ENCODE assay signal across 19 cellular contexts in genomic region chr4:119080721-119081541, GRCh38. TPM values are rescaled to one million over a fixed set of nuclear protein-coding genes. Genes with fewer than 3 reads are reported as not detected.
DNase-seq lines count a peak whose midpoint lies in the region; FAIRE-seq lines count a peak whose summit lies in the region.
"Had no signal": no experiment of that assay in that cellular context is flagged by ENCODE, and none has a peak within 500 bp of the region (broad histone marks: within the 10 kb centered on the region; RNA-seq: fewer than 3 reads in every experiment).

No MANE protein-coding gene starts in this region.

- H3K27ac ChIP-seq in esophagus (ENCODE audit: low read depth in 2 of 2, low read length in 1 of 2), result peak overlapping the region; percentile 53 to 76
- no peak overlapping the region for H3K27ac ChIP-seq in mesenchymal stem cell (ENCODE audit: low read length, poor library complexity, severe bottlenecking)

- H4K8ac ChIP-seq in mesenchymal stem cell (ENCODE audit: low read length), result peak overlapping the region; percentile 41

- DNase-seq in DMS53 (lab: John Stamatoyannopoulos, UW) (peak; percentile 47), HT1080 (ENCODE audit: low read depth) (peak; percentile 33), mesenchymal stem cell (peak; percentile 20), NCI-H1092 (lab: John Stamatoyannopoulos, UW) (no peak), GM19239 (ENCODE audit: insufficient read length, low spot score) (no peak), H7 (no peak)
- DNase-seq in stimulated activated CD8-positive, alpha-beta memory T cell treated with anti-CD3 and anti-CD28 coated beads, Interleukin-4, amount 100 ng/mL, for 48 hours, result no peak
- DNase-seq: activated CD4-positive, alpha-beta memory T cell treated with anti-CD3 and anti-CD28 coated beads, Interleukin-2, amount 10 ng/mL, durations not matched to agents 7 days and 5 days; activated naive CD8-positive, alpha-beta T cell treated with anti-CD3 and anti-CD28 coated beads, Interleukin-2, amount 50 U/mL, for 24 hours; head of caudate nucleus; kidney glomerular epithelial cell; MG63; naive B cell; NCI-H187 treated with DMSO at 0.1 percent for 48 hours; NCI-H510A treated with DMSO at 0.1 percent for 48 hours; OCI-M1 had no signal

- H3K36me3 ChIP-seq in esophagus (ENCODE audit: control insufficient read depth in 2 of 2, insufficient read depth in 2 of 2, low read length in 1 of 2) (no peaks in the 10 kb centered on the region), mesenchymal stem cell (ENCODE audit: control insufficient read depth in 1 of 2, insufficient read depth in 2 of 2, low read depth in 1 of 2, low read length in 2 of 2) (no peaks in the 10 kb centered on the region), H7 (replicated peaks; ENCODE audit: control insufficient read depth, insufficient read depth, low read length) (no peaks in the 10 kb centered on the region)
- H3K36me3 ChIP-seq: MG63 had no signal

- H2AK5ac ChIP-seq in mesenchymal stem cell (ENCODE audit: low read length, severe bottlenecking), result no peak overlapping the region

- H3K4me1 ChIP-seq in esophagus (ENCODE audit: control insufficient read depth in 2 of 2, insufficient read depth in 2 of 2, low read length in 1 of 2) (no peaks in the 10 kb centered on the region), mesenchymal stem cell (ENCODE audit: control insufficient read depth, insufficient read depth, low read depth, low read length) (no peaks in the 10 kb centered on the region)

- no peak overlapping the region for H3K4ac ChIP-seq in mesenchymal stem cell (ENCODE audit: low read depth in 1 of 2, low read length in 2 of 2)

- H2BK120ac ChIP-seq in mesenchymal stem cell (ENCODE audit: low read depth, low read length), result no peak overlapping the region

- H2BK5ac ChIP-seq in mesenchymal stem cell (ENCODE audit: low read depth, low read length, poor library complexity, severe bottlenecking), result no peak overlapping the region

- H3K18ac ChIP-seq in mesenchymal stem cell (ENCODE audit: low read depth in 1 of 2, low read length in 2 of 2), result no peak overlapping the region

- H3K23ac ChIP-seq in mesenchymal stem cell (ENCODE audit: low read length in 2 of 2), result no peak overlapping the region

- no peak for FAIRE-seq in GM19239 (lab: Jason Lieb, UNC)
- FAIRE-seq: endothelial cell of umbilical vein had no signal

- H3K14ac ChIP-seq in mesenchymal stem cell (ENCODE audit: low read length in 2 of 2), result no peak overlapping the region

- no peak overlapping the region for H2AFZ ChIP-seq in mesenchymal stem cell (ENCODE audit: low read depth, low read length)

- WGBS in esophagus, 2 donors, result 48 to 49% methylated on average over 2 of the region's 2 CpGs
- 87% methylated on average over 2 of the region's 2 CpGs for WGBS in mesenchymal stem cell

- H3K79me1 ChIP-seq in mesenchymal stem cell (replicated peaks; ENCODE audit: low read length, poor library complexity, severe bottlenecking), result no peaks in the 10 kb centered on the region

- no peak overlapping the region for H3K9ac ChIP-seq in mesenchymal stem cell (ENCODE audit: low read length)

- H2BK15ac ChIP-seq in mesenchymal stem cell (ENCODE audit: low read depth, poor library complexity, severe bottlenecking), result no peak overlapping the region

- H3K4me3 ChIP-seq in esophagus (ENCODE audit: low read depth in 1 of 2, low read length in 2 of 2), result no peak overlapping the region
- no peak overlapping the region for H3K4me3 ChIP-seq in mesenchymal stem cell (ENCODE audit: insufficient read depth in 1 of 2, low read depth in 1 of 2, low read length in 2 of 2)
- H3K4me3 ChIP-seq in H7 (ENCODE audit: insufficient read depth, low read depth, low read length), result no peak overlapping the region
- H3K4me3 ChIP-seq: MG63 had no signal

- H3K4me2 ChIP-seq in mesenchymal stem cell (ENCODE audit: low read length, poor library complexity, severe bottlenecking), result no peak overlapping the region

- H4K91ac ChIP-seq in mesenchymal stem cell (ENCODE audit: low read length), result no peak overlapping the region

- no peak overlapping the region for H2BK12ac ChIP-seq in mesenchymal stem cell (ENCODE audit: low read length in 2 of 2)

- H3K27me3 ChIP-seq in esophagus (ENCODE audit: control insufficient read depth in 1 of 2, insufficient read depth in 2 of 2, low read length in 2 of 2), result no peaks in the 10 kb centered on the region
- no peaks in the 10 kb centered on the region for H3K27me3 ChIP-seq in mesenchymal stem cell (ENCODE audit: control insufficient read depth in 1 of 2, insufficient read depth in 1 of 2, low read length in 2 of 2)
- H3K27me3 ChIP-seq in H7 (ENCODE audit: control insufficient read depth, insufficient read depth, low read length), result no peaks in the 10 kb centered on the region
- H3K27me3 ChIP-seq: MG63 had no signal

- no peaks in the 10 kb centered on the region for H3K9me3 ChIP-seq in esophagus (ENCODE audit: control insufficient read depth in 2 of 2, insufficient read depth in 1 of 2, low read depth in 1 of 2, low read length in 1 of 2)
- H3K9me3 ChIP-seq in mesenchymal stem cell (ENCODE audit: control insufficient read depth, low read length), result no peaks in the 10 kb centered on the region
- H3K9me3 ChIP-seq: MG63 had no signal

RNA-seq across cellular contexts. Expression of gene MYOZ2, which starts 54.7 kb away (rescaled TPM):
- total RNA-seq in HT1080 (2014; rRNA removed; shearing (Covaris generic)), result not detected in 2 replicates
- polyA plus RNA-seq in HT1080 (2015; cell fraction: cytosol; rRNA removed), result 0.02 and 0.08 TPM in 2 replicates
- polyA plus RNA-seq in HT1080 (2015; cell fraction: nucleus; rRNA removed), result 0.06 TPM in 1 of 2 replicates, not detected in the other
- under 1 TPM; 0.09 to 0.18 TPM for polyA plus RNA-seq in esophagus
- 0.73 TPM for polyA plus RNA-seq in mesenchymal stem cell (2013, experiment 1 of 2)
- polyA plus RNA-seq in mesenchymal stem cell (2013, experiment 2 of 2), result 0.64 TPM
- total RNA-seq in H7 (2014; rRNA removed; shearing (Covaris generic)), result not detected in 2 replicates
- total RNA-seq: activated CD4-positive, alpha-beta memory T cell treated with anti-CD3 and anti-CD28 coated beads, Interleukin-2, amount 10 ng/mL, durations not matched to agents 7 days and 5 days; activated T-helper 1 cell treated with anti-CD3 and anti-CD28 coated beads, Interleukin-12 subunit alpha, Interleukin-12 subunit beta, Interleukin-2, Interleukin-4 antibody, amounts not matched to agents 30 ng/mL and 10 ng/mL and 1 ng/mL, durations not matched to agents 14 hours and 24 hours and 36 hours had no signal

Comparison
In these comparisons a context has a peak if more than half of its experiments do, and no peak if none do; other contexts are left out.
1. DNase-seq: peak in DMS53 (single experiment), HT1080 (single experiment) and mesenchymal stem cell (single experiment); none in stimulated activated CD8-positive, alpha-beta memory T cell treated with anti-CD3 and anti-CD28 coated beads, Interleukin-4, amount 100 ng/mL, for 48 hours (single experiment), NCI-H1092 (single experiment), GM19239 (single experiment) and H7 (single experiment).